15 cellular contexts compared by ENCODE assay signal in genomic region chr22:39180566-39180965, GRCh38.
"Had no signal": no experiment of that assay in that cellular context is flagged by ENCODE, and none has a peak within 500 bp of the region (broad histone marks: within the 10 kb centered on the region; RNA-seq: fewer than 3 reads in every experiment).

No MANE protein-coding gene starts in this region.

- H3K4me1 Mint-ChIP-seq: stimulated activated naive B cell treated with anti-CD40 and anti-IgM and Interleukin-4, amounts not matched to agents 10 μg/mL and 1 μg/mL and 100 μg/mL, for 72 hours had no signal

- H3K36me3 Mint-ChIP-seq: activated naive CD8-positive, alpha-beta T cell treated with anti-CD3 and anti-CD28 coated beads for 36 hours; mesothelial cell of epicardium had no signal

- DNase-seq: activated B cell treated with CpG ODN at 0.5 μM for 24 hours; activated CD4-positive, alpha-beta T cell treated with anti-CD3 and anti-CD28 coated beads, Interleukin-2, amount 10 ng/mL, durations not matched to agents 7 days and 5 days; activated naive CD8-positive, alpha-beta T cell treated with anti-CD3 and anti-CD28 coated beads for 36 hours; amygdala; brain microvascular endothelial cell; effector memory CD4-positive, alpha-beta T cell; foreskin melanocyte; kidney glomerular epithelial cell; left ventricle myocardium superior; stimulated activated CD4-positive, alpha-beta T cell treated with anti-CD3 and anti-CD28 coated beads, Interleukin-12 subunit alpha, Interleukin-12 subunit beta, amount 100 ng/mL, for 4 hours; stimulated activated CD4-positive, alpha-beta T cell treated with anti-CD3 and anti-CD28 coated beads, Interleukin-2, amount 100 ng/mL, for 48 hours; stimulated activated naive B cell treated with anti-CD40 and anti-IgM and Interleukin-4, amounts not matched to agents 10 μg/mL and 1 μg/mL and 100 μg/mL, for 72 hours; T-helper 17 cell had no signal

- H3K4me3 Mint-ChIP-seq: activated B cell treated with CpG ODN at 0.5 μM for 24 hours; activated CD4-positive, alpha-beta T cell treated with anti-CD3 and anti-CD28 coated beads, Interleukin-2, amount 10 ng/mL, durations not matched to agents 7 days and 5 days; activated naive CD8-positive, alpha-beta T cell treated with anti-CD3 and anti-CD28 coated beads for 36 hours; activated T-helper 1 cell treated with anti-CD3 and anti-CD28 coated beads, Interleukin-12 subunit alpha, Interleukin-12 subunit beta, Interleukin-2, Interleukin-4 antibody, amounts not matched to agents 30 ng/mL and 10 ng/mL and 1 ng/mL, durations not matched to agents 14 hours and 24 hours and 36 hours; mesothelial cell of epicardium; stimulated activated naive B cell treated with anti-CD40 and anti-IgM and Interleukin-4, amounts not matched to agents 10 μg/mL and 1 μg/mL and 100 μg/mL, for 72 hours; T-helper 17 cell had no signal

- H3K27me3 Mint-ChIP-seq: activated B cell treated with CpG ODN at 0.5 μM for 24 hours; activated naive CD8-positive, alpha-beta T cell treated with anti-CD3 and anti-CD28 coated beads for 36 hours; T-helper 17 cell had no signal

- H3K27ac Mint-ChIP-seq: activated B cell treated with CpG ODN at 0.5 μM for 24 hours; activated CD4-positive, alpha-beta T cell treated with anti-CD3 and anti-CD28 coated beads, Interleukin-2, amount 10 ng/mL, durations not matched to agents 7 days and 5 days; activated naive CD8-positive, alpha-beta T cell treated with anti-CD3 and anti-CD28 coated beads for 36 hours; activated T-helper 1 cell treated with anti-CD3 and anti-CD28 coated beads, Interleukin-12 subunit alpha, Interleukin-12 subunit beta, Interleukin-2, Interleukin-4 antibody, amounts not matched to agents 30 ng/mL and 10 ng/mL and 1 ng/mL, durations not matched to agents 14 hours and 24 hours and 36 hours; mesothelial cell of epicardium; stimulated activated naive B cell treated with anti-CD40 and anti-IgM and Interleukin-4, amounts not matched to agents 10 μg/mL and 1 μg/mL and 100 μg/mL, for 72 hours; T-helper 17 cell had no signal

- H3K9me3 Mint-ChIP-seq: activated B cell treated with CpG ODN at 0.5 μM for 24 hours; activated naive CD8-positive, alpha-beta T cell treated with anti-CD3 and anti-CD28 coated beads for 36 hours; activated T-helper 1 cell treated with anti-CD3 and anti-CD28 coated beads, Interleukin-12 subunit alpha, Interleukin-12 subunit beta, Interleukin-2, Interleukin-4 antibody, amounts not matched to agents 30 ng/mL and 10 ng/mL and 1 ng/mL, durations not matched to agents 14 hours and 24 hours and 36 hours; mesothelial cell of epicardium had no signal
